32 cellular contexts compared by ENCODE assay signal in the genomic region with DNA sequence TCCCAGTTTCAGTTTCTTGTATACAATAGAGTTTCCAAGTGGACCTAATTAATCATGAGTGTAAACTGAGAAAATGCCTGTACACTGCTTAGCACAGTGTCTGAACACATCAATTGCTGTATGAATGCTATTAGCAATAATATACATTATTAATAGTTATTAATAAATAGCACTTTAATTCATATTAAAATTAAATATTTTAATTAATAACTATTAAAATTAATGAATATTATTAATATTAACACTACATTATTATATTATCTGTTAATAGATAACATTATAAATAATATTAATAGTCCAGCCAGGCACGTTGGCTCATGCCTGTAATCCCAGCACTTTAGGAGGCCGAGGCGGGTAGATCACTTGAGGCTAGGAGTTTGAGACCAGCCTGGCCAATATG.
"Had no signal": no experiment of that assay in that cellular context is flagged by ENCODE, and none has a peak within 500 bp of the region (broad histone marks: within the 10 kb centered on the region; RNA-seq: fewer than 3 reads in every experiment).

No MANE protein-coding gene starts in this region.

- H2AFZ ChIP-seq: hepatocyte had no signal

- H3K36me3 ChIP-seq: ascending aorta, cardiac muscle cell, gastroesophageal sphincter, left ventricle myocardium inferior, neutrophil, ovary, sigmoid colon, uterus had no signal

- H3K27ac Mint-ChIP-seq: activated T-helper 2 cell treated with anti-CD3 and anti-CD28 coated beads, Interferon-gamma antibody, Interleukin-2, Interleukin-4, amounts not matched to agents 10 μg/mL and 5 μg/mL and 100 μg/mL, durations not matched to agents 14 hours and 24 hours and 36 hours; nephron progenitor cell; progenitor cell of endocrine pancreas; stimulated activated effector memory CD8-positive, alpha-beta T cell treated with anti-CD3 and anti-CD28 coated beads, Interleukin-12 subunit alpha, Interleukin-12 subunit beta, amount 100 ng/mL, for 72 hours; stimulated activated naive CD8-positive, alpha-beta T cell treated with anti-CD3 and anti-CD28 coated beads, Interleukin-15, Interleukin-2, amounts not matched to agents 100 ng/mL and 50 ng/mL, for 24 hours; type B pancreatic cell had no signal

- H3K9me3 ChIP-seq: ascending aorta, gastroesophageal sphincter, left ventricle myocardium inferior, mucosa of descending colon, neutrophil, ovary, sigmoid colon, uterus had no signal

- H3K4me3 ChIP-seq: ascending aorta, cardiac muscle cell, coronary artery, dorsolateral prefrontal cortex, gastroesophageal sphincter, hepatocyte, left ventricle myocardium inferior, lung, mucosa of descending colon, ovary, sigmoid colon, uterus had no signal

- H3K4me2 ChIP-seq: hepatocyte had no signal

- H3K36me3 Mint-ChIP-seq: activated CD4-positive, alpha-beta memory T cell treated with anti-CD3 and anti-CD28 coated beads for 36 hours; brain; stimulated activated effector memory CD8-positive, alpha-beta T cell treated with anti-CD3 and anti-CD28 coated beads, Interleukin-12 subunit alpha, Interleukin-12 subunit beta, amount 100 ng/mL, for 72 hours; type B pancreatic cell had no signal

- H3K27ac ChIP-seq: ascending aorta, cardiac muscle cell, coronary artery, dorsolateral prefrontal cortex, gastroesophageal sphincter, hepatocyte, left ventricle myocardium inferior, neutrophil, ovary, sigmoid colon had no signal

- H3K9me3 Mint-ChIP-seq: activated CD4-positive, alpha-beta memory T cell treated with anti-CD3 and anti-CD28 coated beads for 36 hours; activated T-helper 2 cell treated with anti-CD3 and anti-CD28 coated beads, Interferon-gamma antibody, Interleukin-2, Interleukin-4, amounts not matched to agents 10 μg/mL and 5 μg/mL and 100 μg/mL, durations not matched to agents 14 hours and 24 hours and 36 hours; effector memory CD8-positive, alpha-beta T cell; stimulated activated effector memory CD8-positive, alpha-beta T cell treated with anti-CD3 and anti-CD28 coated beads, Interleukin-12 subunit alpha, Interleukin-12 subunit beta, amount 100 ng/mL, for 72 hours; stimulated activated naive CD8-positive, alpha-beta T cell treated with anti-CD3 and anti-CD28 coated beads, Interleukin-15, Interleukin-2, amounts not matched to agents 100 ng/mL and 50 ng/mL, for 24 hours had no signal

- ATAC-seq: effector memory CD8-positive, alpha-beta T cell; gastroesophageal sphincter; mucosa of descending colon; stimulated activated effector memory CD8-positive, alpha-beta T cell treated with anti-CD3 and anti-CD28 coated beads, Interleukin-12 subunit alpha, Interleukin-12 subunit beta, amount 100 ng/mL, for 72 hours had no signal

- H3K27me3 Mint-ChIP-seq: activated CD4-positive, alpha-beta memory T cell treated with anti-CD3 and anti-CD28 coated beads for 36 hours; activated naive CD8-positive, alpha-beta T cell; type B pancreatic cell had no signal

- DNase-seq: activated CD4-positive, alpha-beta T cell treated with anti-CD3 and anti-CD28 coated beads for 4 hours; activated CD8-positive, alpha-beta memory T cell treated with anti-CD3 and anti-CD28 coated beads, Interleukin-2, amount 50 U/mL, for 4 hours; activated T-cell treated with anti-CD3 and anti-CD28 coated beads, Interleukin-2, amount 50 U/mL, for 1 hour; dorsolateral prefrontal cortex; effector memory CD8-positive, alpha-beta T cell; erythroblast; islet precursor cell; left ventricle myocardium inferior; mucosa of descending colon; nephron progenitor cell; ovary; retina; sigmoid colon; small intestine; stimulated activated CD4-positive, alpha-beta T cell treated with anti-CD3 and anti-CD28 coated beads, Interleukin-4, amount 100 ng/mL, for 24 hours; substantia nigra; uterus had no signal

- H3K27me3 ChIP-seq: ascending aorta, cardiac muscle cell, dorsolateral prefrontal cortex, gastroesophageal sphincter, hepatocyte, ovary, sigmoid colon, uterus had no signal

- H3K4me3 Mint-ChIP-seq: activated CD4-positive, alpha-beta memory T cell treated with anti-CD3 and anti-CD28 coated beads for 36 hours; activated naive CD8-positive, alpha-beta T cell; brain; nephron progenitor cell; stimulated activated effector memory CD8-positive, alpha-beta T cell treated with anti-CD3 and anti-CD28 coated beads, Interleukin-12 subunit alpha, Interleukin-12 subunit beta, amount 100 ng/mL, for 72 hours; stimulated activated naive CD8-positive, alpha-beta T cell treated with anti-CD3 and anti-CD28 coated beads, Interleukin-15, Interleukin-2, amounts not matched to agents 100 ng/mL and 50 ng/mL, for 24 hours; type B pancreatic cell had no signal
